ENCODE assay signal across 10 cellular contexts in the genomic region with DNA sequence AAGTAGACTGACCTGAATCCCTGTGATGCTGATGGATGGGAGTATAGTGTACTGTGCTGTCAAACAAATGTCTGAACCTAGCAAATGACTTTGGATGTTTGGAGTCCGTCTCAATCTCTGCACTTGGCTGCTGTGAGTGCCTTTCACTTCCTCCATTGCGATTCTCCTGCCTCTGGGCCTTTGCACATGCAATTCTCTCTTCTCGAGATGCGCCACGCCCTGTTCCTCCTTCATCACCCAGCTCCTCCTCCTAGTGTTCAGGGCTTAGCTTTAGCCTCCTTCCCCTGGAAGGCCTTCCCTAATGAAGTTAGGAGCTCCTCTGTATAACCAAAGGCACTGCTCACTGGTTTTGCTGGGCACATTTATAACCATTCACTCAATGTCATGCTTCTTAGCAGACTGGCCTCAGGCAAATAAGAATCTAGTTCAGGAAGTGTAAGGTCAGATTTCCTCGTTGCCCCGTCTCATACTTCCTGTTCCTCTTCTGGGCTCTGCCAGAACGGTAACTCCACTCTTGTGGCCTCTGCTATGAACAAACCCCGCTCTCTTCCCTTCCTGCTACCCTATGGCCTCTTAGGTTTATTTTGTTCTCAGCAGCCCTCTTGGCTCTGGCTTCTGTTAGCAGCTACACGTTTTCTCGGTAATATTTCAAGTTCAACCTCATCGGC.
DNase-seq lines count a peak whose midpoint lies in the region; ATAC-seq and TF ChIP-seq lines count a peak whose summit lies in the region.
"Had no signal": no experiment of that assay in that cellular context is flagged by ENCODE, and none has a peak within 500 bp of the region (broad histone marks: within the 10 kb centered on the region; RNA-seq: fewer than 3 reads in every experiment).

No MANE protein-coding gene starts in this region.

- no peak overlapping the region for H3K4me3 Mint-ChIP-seq in activated CD4-positive, alpha-beta T cell treated with anti-CD3 and anti-CD28 coated beads, Interleukin-2, amount 10 ng/mL, durations not matched to agents 24 days and 14 days
- H3K4me3 Mint-ChIP-seq in stimulated activated naive B cell treated with anti-CD40 and anti-IgM and Interleukin-4, amounts not matched to agents 10 μg/mL and 1 μg/mL and 100 μg/mL, for 72 hours, result peak overlapping the region; percentile 7 to 37

- DNase-seq in activated CD4-positive, alpha-beta T cell treated with anti-CD3 and anti-CD28 coated beads, Interleukin-2, amount 10 ng/mL, durations not matched to agents 24 days and 14 days, result peak; percentile 61
- no peak for DNase-seq in activated CD4-positive, alpha-beta T cell treated with anti-CD3 and anti-CD28 coated beads, Interleukin-2, amount 50 U/mL, for 48 hours
- DNase-seq in PC-3 (peak; percentile 13), epidermal melanocyte (ENCODE audit: insufficient read length, low spot score) (peak; percentile 49), coronary artery (ENCODE audit: low spot score) (no peak), T1000 (lab: John Stamatoyannopoulos, UW) (no peak)
- DNase-seq in stimulated activated naive B cell treated with anti-CD40 and anti-IgM and Interleukin-4, amounts not matched to agents 10 μg/mL and 1 μg/mL and 100 μg/mL, for 72 hours, result peak; percentile 15
- DNase-seq: NCI-H1092 had no signal

- intact Hi-C loops in activated CD4-positive, alpha-beta T cell treated with anti-CD3 and anti-CD28 coated beads, Interleukin-2, amount 10 ng/mL, durations not matched to agents 24 days and 14 days (cut with micrococcal nuclease), result loop anchor here (5.0 kb wide), 2 partner anchors 254 to 276 kb away; a partner anchor contains a TSS
- intact Hi-C loops in PC-3 (cut with micrococcal nuclease), result no loop called here

- H4K20me1 ChIP-seq in PC-3 (ENCODE audit: low read length), result no peaks in the 10 kb centered on the region

- H3K27me3 ChIP-seq in PC-3 (ENCODE audit: low read length), result no peaks in the 10 kb centered on the region

- POLR2A ChIA-PET in PC-3 (lab: Charles Lee; ENCODE audit: unreplicated experiment), result no interaction called here

- H3F3A ChIP-seq in PC-3 (ENCODE audit: low read length, unreplicated experiment), result no peaks in the 10 kb centered on the region

- no peak overlapping the region for H3K4me3 ChIP-seq in PC-3 (ENCODE audit: low read length)
- no peak overlapping the region for H3K4me3 ChIP-seq in coronary artery

- no peaks in the 10 kb centered on the region for H3K79me2 ChIP-seq in PC-3 (ENCODE audit: low read length)

- no peaks in the 10 kb centered on the region for H3K4me1 ChIP-seq in PC-3 (ENCODE audit: insufficient read depth, low read length)

- peaks cover 8% of the 10 kb centered on the region for H3K9me3 Mint-ChIP-seq in activated CD4-positive, alpha-beta T cell treated with anti-CD3 and anti-CD28 coated beads, Interleukin-2, amount 10 ng/mL, durations not matched to agents 24 days and 14 days
- H3K9me3 Mint-ChIP-seq in stimulated activated naive B cell treated with anti-CD40 and anti-IgM and Interleukin-4, amounts not matched to agents 10 μg/mL and 1 μg/mL and 100 μg/mL, for 72 hours, result peaks cover 5 to 6% of the 10 kb centered on the region in 2 donors

- no peaks in the 10 kb centered on the region for H3K27me3 Mint-ChIP-seq in activated CD4-positive, alpha-beta T cell treated with anti-CD3 and anti-CD28 coated beads, Interleukin-2, amount 10 ng/mL, durations not matched to agents 24 days and 14 days
- H3K27me3 Mint-ChIP-seq in stimulated activated naive B cell treated with anti-CD40 and anti-IgM and Interleukin-4, amounts not matched to agents 10 μg/mL and 1 μg/mL and 100 μg/mL, for 72 hours, result no peaks in the 10 kb centered on the region

- H3K36me3 Mint-ChIP-seq in activated CD4-positive, alpha-beta T cell treated with anti-CD3 and anti-CD28 coated beads, Interleukin-2, amount 10 ng/mL, durations not matched to agents 24 days and 14 days (ENCODE audit: low read depth), result peaks cover 13% of the 10 kb centered on the region
- peaks cover 2 to 18% of the 10 kb centered on the region in 2 donors for H3K36me3 Mint-ChIP-seq in stimulated activated naive B cell treated with anti-CD40 and anti-IgM and Interleukin-4, amounts not matched to agents 10 μg/mL and 1 μg/mL and 100 μg/mL, for 72 hours

- no peak overlapping the region for H2AFZ ChIP-seq in PC-3 (ENCODE audit: low read length)

- ATAC-seq in PC-3 (no peak), HG03378 (IDR thresholded peaks at IDR 0.05; ENCODE audit: unreplicated experiment) (no peak)
- ATAC-seq in stimulated activated naive B cell treated with anti-CD40 and anti-IgM and Interleukin-4, amounts not matched to agents 10 μg/mL and 1 μg/mL and 100 μg/mL, for 72 hours (replicated peaks), result peak; percentile 51 to 57

- BruUV-seq in PC-3 (replicated peaks; lab: Mats Ljungman, UMichigan), result no TSS peak

- peaks cover 48% of the 10 kb centered on the region for H3K4me1 Mint-ChIP-seq in activated CD4-positive, alpha-beta T cell treated with anti-CD3 and anti-CD28 coated beads, Interleukin-2, amount 10 ng/mL, durations not matched to agents 24 days and 14 days
- H3K4me1 Mint-ChIP-seq in stimulated activated naive B cell treated with anti-CD40 and anti-IgM and Interleukin-4, amounts not matched to agents 10 μg/mL and 1 μg/mL and 100 μg/mL, for 72 hours, result peaks cover 24 to 38% of the 10 kb centered on the region in 2 donors

- no peak overlapping the region for H3K4me2 ChIP-seq in PC-3 (ENCODE audit: low read length)

- peak overlapping the region; percentile 84 for H3K27ac Mint-ChIP-seq in activated CD4-positive, alpha-beta T cell treated with anti-CD3 and anti-CD28 coated beads, Interleukin-2, amount 10 ng/mL, durations not matched to agents 24 days and 14 days
- H3K27ac Mint-ChIP-seq in stimulated activated naive B cell treated with anti-CD40 and anti-IgM and Interleukin-4, amounts not matched to agents 10 μg/mL and 1 μg/mL and 100 μg/mL, for 72 hours, result peak overlapping the region; percentile 90

- no peaks in the 10 kb centered on the region for H3K9me2 ChIP-seq in PC-3 (replicated peaks; ENCODE audit: low read length)

- no peaks in the 10 kb centered on the region for H3K36me3 ChIP-seq in PC-3 (ENCODE audit: low read depth, low read length)

- no peak overlapping the region for H3K9ac ChIP-seq in PC-3 (ENCODE audit: low read length)

- H3K27ac ChIP-seq in PC-3 (ENCODE audit: low read length) (no peak overlapping the region), coronary artery (peak overlapping the region in 1 of 2 donors; percentile 51)
- H3K27ac ChIP-seq: 22Rv1 had no signal

- CTCF ChIA-PET in PC-3 (lab: Charles Lee), result no interaction called here

- TF ChIP-seq CTCF in PC-3 (conservative IDR thresholded peaks at IDR 0.05; ENCODE audit: low read depth, low read length), result no peak
- TF ChIP-seq CTCF in coronary artery (IDR thresholded peaks at IDR 0.05), result no peak

- no peaks in the 10 kb centered on the region for H3K9me3 ChIP-seq in PC-3 (ENCODE audit: low read length)

Comparison
In these comparisons a context has a peak if more than half of its experiments do, and no peak if none do; other contexts are left out.
1. DNase-seq: peak in activated CD4-positive, alpha-beta T cell treated with anti-CD3 and anti-CD28 coated beads, Interleukin-2, amount 10 ng/mL, durations not matched to agents 24 days and 14 days (single experiment), PC-3 (single experiment), epidermal melanocyte (single experiment) and stimulated activated naive B cell treated with anti-CD40 and anti-IgM and Interleukin-4, amounts not matched to agents 10 μg/mL and 1 μg/mL and 100 μg/mL, for 72 hours (single experiment); none in activated CD4-positive, alpha-beta T cell treated with anti-CD3 and anti-CD28 coated beads, Interleukin-2, amount 50 U/mL, for 48 hours (0 of 2), coronary artery (single experiment) and T1000 (single experiment).
2. ATAC-seq: peak in stimulated activated naive B cell treated with anti-CD40 and anti-IgM and Interleukin-4, amounts not matched to agents 10 μg/mL and 1 μg/mL and 100 μg/mL, for 72 hours (2 of 2); none in PC-3 (single experiment) and HG03378 (single experiment).